In genomic region chr16:66551362-66551761, GRCh38 we compare ENCODE assay signal across 8 cellular contexts. TPM values are rescaled to one million over a fixed set of nuclear protein-coding genes. Genes with fewer than 3 reads are reported as not detected.
DNase-seq lines count a peak whose midpoint lies in the region; ATAC-seq and TF ChIP-seq lines count a peak whose summit lies in the region.

No MANE protein-coding gene starts in this region.

- H3K27me3 ChIP-seq in Caco-2 (replicated peaks; ENCODE audit: control insufficient read depth, insufficient read depth, low read length) (no peaks in the 10 kb centered on the region), right atrium auricular region (no peaks in the 10 kb centered on the region)

- POLR2A ChIA-PET in Caco-2 (lab: Charles Lee): no interaction called here

- peaks cover 47% of the 10 kb centered on the region for H3K4me1 Mint-ChIP-seq in Caco-2 (ENCODE audit: low read depth, unreplicated experiment)

- H3K4me3 Mint-ChIP-seq in Caco-2 (ENCODE audit: unreplicated experiment): peak overlapping the region; percentile 87

- peak overlapping the region; percentile 91 for H3K27ac ChIP-seq in right atrium auricular region

- peak; percentile 78 to 82 for DNase-seq in Caco-2
- peak; percentile 26 to 52 for DNase-seq in SHP77 (lab: John Stamatoyannopoulos, UW)
- DNase-seq in activated naive CD4-positive, alpha-beta T cell treated with Interleukin-2 at 50 U/mL for 16 hours: peak; percentile 59
- no peak for DNase-seq in right atrium auricular region (ENCODE audit: low spot score)
- DNase-seq in stimulated activated CD4-positive, alpha-beta T cell treated with anti-CD3 and anti-CD28 coated beads, Interleukin-1b, Interleukin-23, amount 100 ng/mL, for 4 hours (ENCODE audit: low read depth in 2 of 2): peak; percentile 23 to 32

- peaks cover 36% of the 10 kb centered on the region for H3K36me3 Mint-ChIP-seq in Caco-2 (ENCODE audit: insufficient read depth, unreplicated experiment)

- no peaks in the 10 kb centered on the region for H3K9me3 Mint-ChIP-seq in Caco-2 (ENCODE audit: unreplicated experiment)

- H3K27me3 Mint-ChIP-seq in Caco-2 (ENCODE audit: insufficient read depth, unreplicated experiment): no peaks in the 10 kb centered on the region

- H3K4me1 ChIP-seq in Caco-2: peaks cover 28% of the 10 kb centered on the region
- peaks cover 0 to 53% of the 10 kb centered on the region in 2 donors for H3K4me1 ChIP-seq in right atrium auricular region

- no peaks in the 10 kb centered on the region for H3K9me3 ChIP-seq in Caco-2
- H3K9me3 ChIP-seq in right atrium auricular region: no peaks in the 10 kb centered on the region

- no TSS peak for BruUV-seq in Caco-2 (replicated peaks; lab: Mats Ljungman, UMichigan)

- ATAC-seq in HG03175 (IDR thresholded peaks at IDR 0.05; ENCODE audit: unreplicated experiment) (peak; percentile 25), HG03571 (IDR thresholded peaks at IDR 0.05; ENCODE audit: unreplicated experiment) (no peak), HG02981 (IDR thresholded peaks at IDR 0.05; ENCODE audit: unreplicated experiment) (no peak)

- intact Hi-C loops in Caco-2 (cut with micrococcal nuclease; ENCODE audit: unreplicated experiment): loop anchor here (5.0 kb wide), 1 partner anchor 51 kb away; the partner anchor contains the start of gene CMTM3

- no peaks in the 10 kb centered on the region for H3K36me3 ChIP-seq in Caco-2 (ENCODE audit: control insufficient read depth, insufficient read depth, low read length)
- no peaks in the 10 kb centered on the region for H3K36me3 ChIP-seq in right atrium auricular region

- peak; percentile 36 to 49 for TF ChIP-seq CTCF in Caco-2 (IDR thresholded peaks at IDR 0.05; ENCODE audit: insufficient read depth in 1 of 2, low read depth in 1 of 2, low read length in 1 of 2, severe bottlenecking in 1 of 2, unreplicated experiment in 1 of 2)
- no peak for TF ChIP-seq CTCF in right atrium auricular region (IDR thresholded peaks at IDR 0.05)

- H3K4me3 ChIP-seq in Caco-2 (ENCODE audit: low read depth, low read length) (no peak overlapping the region), right atrium auricular region (no peak overlapping the region)

- no peak overlapping the region for H3K27ac Mint-ChIP-seq in Caco-2 (ENCODE audit: unreplicated experiment)

- CTCF ChIA-PET in Caco-2 (lab: Charles Lee): interaction anchor here (0.7 to 0.9 kb wide), 2 partner anchors 9 to 108 kb away, joined by 3 to 4 read pairs; no protein-coding TSS in a partner anchor

RNA-seq across cellular contexts. Expression of gene CKLF, which starts 1.0 kb away (rescaled TPM):
- 96.4 and 103 TPM in 2 replicates for total RNA-seq in Caco-2 (2022)
- 10 to 100 TPM; 11.5 to 22.5 TPM for total RNA-seq in right atrium auricular region

RNA-seq across cellular contexts. Expression of gene TK2, which starts 1.4 kb away (rescaled TPM):
- total RNA-seq in Caco-2 (2022): 18.2 and 19.3 TPM in 2 replicates
- total RNA-seq in right atrium auricular region: 10 to 100 TPM; 20.7 to 24.5 TPM

RNA-seq across cellular contexts. Expression of gene CMTM1, which starts 14.9 kb away (rescaled TPM):
- total RNA-seq in Caco-2 (2022) (5.6 and 7.1 TPM in 2 replicates), right atrium auricular region (1 to 10 TPM in 1 of 2 donors, not detected in 1; 1.6 TPM)

RNA-seq across cellular contexts. Expression of gene CMTM2, which starts 27.9 kb away (rescaled TPM):
- total RNA-seq in Caco-2 (2022) (not detected in 2 replicates), right atrium auricular region (not detected)

RNA-seq across cellular contexts. Expression of gene CMTM3, which starts 53.1 kb away (rescaled TPM):
- total RNA-seq in Caco-2 (2022) (25.5 and 26.9 TPM in 2 replicates), right atrium auricular region (10 to 100 TPM; 15.6 to 26.2 TPM)

Comparison
In these comparisons a context has a peak if more than half of its experiments do, and no peak if none do; other contexts are left out.
1. CTCF ChIP-seq: peak in Caco-2 (2 of 2); none in right atrium auricular region (0 of 2).